Comparison of ENCODE assay signal across 36 cellular contexts in the genomic region with DNA sequence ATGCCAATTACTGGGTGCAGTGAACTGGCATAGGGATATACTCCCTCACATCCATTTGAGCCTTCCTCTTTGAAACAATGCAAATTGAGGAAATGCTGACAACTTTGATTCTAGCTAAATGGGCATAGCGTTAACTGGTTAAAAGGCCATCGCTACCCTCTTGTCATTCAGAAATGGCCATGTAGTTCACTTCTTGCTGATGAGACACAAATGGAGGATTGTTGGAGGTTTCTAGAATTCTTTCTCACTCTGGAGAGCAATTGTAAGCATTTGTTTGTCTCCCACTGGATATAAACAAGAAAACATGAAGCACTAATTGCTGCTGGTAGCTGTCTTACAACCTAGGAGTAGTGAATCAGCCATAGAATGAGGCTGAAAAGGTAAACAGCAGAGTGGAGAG.
"Had no signal": no experiment of that assay in that cellular context is flagged by ENCODE, and none has a peak within 500 bp of the region (broad histone marks: within the 10 kb centered on the region; RNA-seq: fewer than 3 reads in every experiment).

No MANE protein-coding gene starts in this region.

- H3K4me1 ChIP-seq: adrenal gland, body of pancreas, breast epithelium had no signal

- H3K9me3 Mint-ChIP-seq: activated CD8-positive, alpha-beta T cell treated with anti-CD3 and anti-CD28 coated beads for 36 hours; activated naive CD4-positive, alpha-beta T cell treated with anti-CD3 and anti-CD28 coated beads, Interleukin-2, amount 50 U/mL, for 72 hours; activated T-helper 17 cell treated with anti-CD3 and anti-CD28 coated beads, Interleukin-2, amount 50 U/mL, for 72 hours had no signal

- H3K9me3 ChIP-seq: adrenal gland, body of pancreas, breast epithelium had no signal

- H3K4me3 Mint-ChIP-seq: activated B cell treated with CpG ODN at 0.5 μM for 24 hours; activated CD4-positive, alpha-beta memory T cell treated with anti-CD3 and anti-CD28 coated beads for 36 hours; activated CD4-positive, alpha-beta T cell treated with anti-CD3 and anti-CD28 coated beads, Interleukin-2, amount 10 ng/mL, durations not matched to agents 24 days and 14 days; activated CD8-positive, alpha-beta T cell treated with anti-CD3 and anti-CD28 coated beads for 36 hours; activated naive CD4-positive, alpha-beta T cell treated with anti-CD3 and anti-CD28 coated beads for 36 hours; activated naive CD8-positive, alpha-beta T cell treated with anti-CD3 and anti-CD28 coated beads for 36 hours; activated T-cell treated with anti-CD3 and anti-CD28 coated beads, Interleukin-2, amount 50 U/mL, for 4 hours; activated T-cell treated with anti-CD3 and anti-CD28 coated beads, Interleukin-2, amount 50 U/mL, for 72 hours; activated T-helper 1 cell treated with anti-CD3 and anti-CD28 coated beads, Interleukin-12 subunit alpha, Interleukin-12 subunit beta, Interleukin-2, Interleukin-4 antibody, amounts not matched to agents 30 ng/mL and 10 ng/mL and 1 ng/mL, durations not matched to agents 14 hours and 24 hours and 36 hours; activated T-helper 17 cell treated with anti-CD3 and anti-CD28 coated beads, Interleukin-2, amount 50 U/mL, for 72 hours; T-helper 1 cell treated with Interleukin-12 subunit alpha and Interleukin-12 subunit beta and Interleukin-4 antibody, amounts not matched to agents 30 μg/mL and 1 μg/mL, for 36 hours; T-helper 2 cell treated with Interferon-gamma antibody and Interleukin-4, amounts not matched to agents 5 μg/mL and 100 μg/mL, for 36 hours had no signal

- H3K27me3 Mint-ChIP-seq: activated B cell treated with CpG ODN at 0.5 μM for 24 hours; activated CD4-positive, alpha-beta memory T cell treated with anti-CD3 and anti-CD28 coated beads for 36 hours; activated CD4-positive, alpha-beta T cell treated with anti-CD3 and anti-CD28 coated beads, Interleukin-2, amount 10 ng/mL, durations not matched to agents 24 days and 14 days; activated CD8-positive, alpha-beta T cell treated with anti-CD3 and anti-CD28 coated beads for 36 hours; activated naive CD8-positive, alpha-beta T cell treated with anti-CD3 and anti-CD28 coated beads for 36 hours; activated T-helper 17 cell treated with anti-CD3 and anti-CD28 coated beads, Interleukin-2, amount 50 U/mL, for 72 hours had no signal

- H3K27ac ChIP-seq: adrenal gland, body of pancreas, brain microvascular endothelial cell, breast epithelium, VCaP had no signal

- H3K27me3 ChIP-seq: adrenal gland, body of pancreas, brain microvascular endothelial cell, breast epithelium had no signal

- ATAC-seq: activated CD8-positive, alpha-beta T cell treated with anti-CD3 and anti-CD28 coated beads for 36 hours; activated naive CD4-positive, alpha-beta T cell treated with anti-CD3 and anti-CD28 coated beads, Interleukin-2, amount 50 U/mL, for 72 hours; activated T-cell treated with anti-CD3 and anti-CD28 coated beads, Interleukin-2, amount 50 U/mL, for 4 hours; activated T-cell treated with anti-CD3 and anti-CD28 coated beads, Interleukin-2, amount 50 U/mL, for 72 hours; activated T-helper 17 cell treated with anti-CD3 and anti-CD28 coated beads, Interleukin-2, amount 50 U/mL, for 72 hours; body of pancreas had no signal

- DNase-seq: activated B cell treated with CpG ODN at 0.5 μM for 24 hours; activated CD4-positive, alpha-beta memory T cell treated with anti-CD3 and anti-CD28 coated beads for 36 hours; activated CD4-positive, alpha-beta T cell treated with anti-CD3 and anti-CD28 coated beads for 4 hours; activated CD4-positive, alpha-beta T cell treated with anti-CD3 and anti-CD28 coated beads, Interleukin-2, amount 10 ng/mL, durations not matched to agents 24 days and 14 days; activated CD4-positive, alpha-beta T cell treated with anti-CD3 and anti-CD28 coated beads, Interleukin-2, amount 50 U/mL, for 1 hour; activated CD4-positive, alpha-beta T cell treated with anti-CD3 and anti-CD28 coated beads, Interleukin-2, amount 50 U/mL, for 4 hours; activated CD4-positive, CD25-positive, alpha-beta regulatory T cell treated with anti-CD3 and anti-CD28 coated beads, Interleukin-2, amount 50 U/mL, for 72 hours; activated CD8-positive, alpha-beta memory T cell treated with anti-CD3 and anti-CD28 coated beads, Interleukin-2, amount 50 U/mL, for 4 hours; activated CD8-positive, alpha-beta T cell treated with anti-CD3 and anti-CD28 coated beads for 36 hours; activated effector memory CD4-positive, alpha-beta T cell treated with anti-CD3 and anti-CD28 coated beads, Interleukin-2, amount 50 U/mL, for 16 hours; activated gamma-delta T cell treated with Interleukin-2 at 50 U/mL for 16 hours; activated naive CD4-positive, alpha-beta T cell; activated naive CD4-positive, alpha-beta T cell treated with anti-CD3 and anti-CD28 coated beads for 36 hours; activated naive CD4-positive, alpha-beta T cell treated with anti-CD3 and anti-CD28 coated beads, Interleukin-2, amount 50 U/mL, for 16 hours; activated naive CD8-positive, alpha-beta T cell treated with anti-CD3 and anti-CD28 coated beads for 36 hours; activated T-cell treated with anti-CD3 and anti-CD28 coated beads for 4 hours; activated T-cell treated with anti-CD3 and anti-CD28 coated beads, Interleukin-2, amount 50 U/mL, for 1 hour; activated T-cell treated with anti-CD3 and anti-CD28 coated beads, Interleukin-2, amount 50 U/mL, for 4 hours; activated T-cell treated with anti-CD3 and anti-CD28 coated beads, Interleukin-2, amount 50 U/mL, for 72 hours; adrenal gland; amniotic stem cell; aorta; body of pancreas; brain microvascular endothelial cell; central memory CD4-positive, alpha-beta T cell; T-helper 2 cell; T-helper 9 cell had no signal

- H3K27ac Mint-ChIP-seq: activated B cell treated with CpG ODN at 0.5 μM for 24 hours; activated CD4-positive, alpha-beta memory T cell treated with anti-CD3 and anti-CD28 coated beads for 36 hours; activated CD4-positive, alpha-beta T cell treated with anti-CD3 and anti-CD28 coated beads, Interleukin-2, amount 10 ng/mL, durations not matched to agents 24 days and 14 days; activated CD8-positive, alpha-beta T cell treated with anti-CD3 and anti-CD28 coated beads for 36 hours; activated naive CD4-positive, alpha-beta T cell treated with anti-CD3 and anti-CD28 coated beads for 36 hours; activated naive CD4-positive, alpha-beta T cell treated with anti-CD3 and anti-CD28 coated beads, Interleukin-2, amount 50 U/mL, for 72 hours; activated naive CD8-positive, alpha-beta T cell treated with anti-CD3 and anti-CD28 coated beads for 36 hours; activated T-cell treated with anti-CD3 and anti-CD28 coated beads, Interleukin-2, amount 50 U/mL, for 72 hours; activated T-helper 1 cell treated with anti-CD3 and anti-CD28 coated beads, Interleukin-12 subunit alpha, Interleukin-12 subunit beta, Interleukin-2, Interleukin-4 antibody, amounts not matched to agents 30 ng/mL and 10 ng/mL and 1 ng/mL, durations not matched to agents 14 hours and 24 hours and 36 hours; activated T-helper 17 cell treated with anti-CD3 and anti-CD28 coated beads, Interleukin-2, amount 50 U/mL, for 72 hours; T-helper 1 cell treated with Interleukin-12 subunit alpha and Interleukin-12 subunit beta and Interleukin-4 antibody, amounts not matched to agents 30 μg/mL and 1 μg/mL, for 36 hours; T-helper 2 cell treated with Interferon-gamma antibody and Interleukin-4, amounts not matched to agents 5 μg/mL and 100 μg/mL, for 36 hours had no signal

- FAIRE-seq: astrocyte, TTC549 had no signal

- H3K4me3 ChIP-seq: adrenal gland, body of pancreas, breast epithelium had no signal

- H3K4me1 Mint-ChIP-seq: activated B cell treated with CpG ODN at 0.5 μM for 24 hours; activated T-helper 17 cell treated with anti-CD3 and anti-CD28 coated beads, Interleukin-2, amount 50 U/mL, for 72 hours had no signal
